10 cellular contexts compared by ENCODE assay signal in genomic region chr3:121855555-121855954, GRCh38. TPM values are rescaled to one million over a fixed set of nuclear protein-coding genes. Genes with fewer than 3 reads are reported as not detected.
DNase-seq lines count a peak whose midpoint lies in the region; ATAC-seq and TF ChIP-seq lines count a peak whose summit lies in the region.
"Had no signal": no experiment of that assay in that cellular context is flagged by ENCODE, and none has a peak within 500 bp of the region (broad histone marks: within the 10 kb centered on the region; RNA-seq: fewer than 3 reads in every experiment).

No MANE protein-coding gene starts in this region.

- H4K20me1 ChIP-seq in GM23338 (replicated peaks; ENCODE audit: insufficient read depth) (no peaks in the 10 kb centered on the region), hepatocyte (ENCODE audit: insufficient read depth, poor library complexity, severe bottlenecking) (no peaks in the 10 kb centered on the region)

- no peaks in the 10 kb centered on the region for H3K36me3 ChIP-seq in BJ (ENCODE audit: control insufficient read depth, insufficient read depth, low read length)
- H3K36me3 ChIP-seq in GM23338 (ENCODE audit: insufficient read depth) = no peaks in the 10 kb centered on the region
- no peaks in the 10 kb centered on the region for H3K36me3 ChIP-seq in hepatocyte (replicated peaks; ENCODE audit: insufficient read depth, low read depth)

- H3K27me3 ChIP-seq in BJ (ENCODE audit: control insufficient read depth, insufficient read depth, low read length) (no peaks in the 10 kb centered on the region), GM23338 (ENCODE audit: insufficient read depth) (no peaks in the 10 kb centered on the region), hepatocyte (no peaks in the 10 kb centered on the region)

- H3K9me2 ChIP-seq in GM23338 (ENCODE audit: insufficient read depth) = 0 out of 2 replicates have a peak, but pooled peaks cover 2% of the 10 kb centered on the region
- H3K9me2 ChIP-seq in hepatocyte (replicated peaks; ENCODE audit: insufficient read depth) = no peaks in the 10 kb centered on the region

- no peak overlapping the region for H2AFZ ChIP-seq in GM23338
- H2AFZ ChIP-seq in hepatocyte = no peak overlapping the region

- H3K27me3 Mint-ChIP-seq in GM23338 (ENCODE audit: insufficient read depth, low read depth, poor library complexity) = no peaks in the 10 kb centered on the region

- 32% methylated on average over 5 of the region's 5 CpGs for WGBS in hepatocyte (ENCODE audit: low lambda C conversion rate, missing lambda C conversion rate)

- H3K9me3 Mint-ChIP-seq in GM23338 = no peaks in the 10 kb centered on the region; the same call in 2 of the 3 replicates

- H3K4me1 ChIP-seq in GM23338 (ENCODE audit: insufficient read depth) (no peaks in the 10 kb centered on the region), hepatocyte (ENCODE audit: insufficient read depth) (no peaks in the 10 kb centered on the region)

- H3K4me2 ChIP-seq in GM23338 = no peak overlapping the region
- no peak overlapping the region for H3K4me2 ChIP-seq in hepatocyte

- H3K27ac ChIP-seq in GM23338 (ENCODE audit: low read depth) (no peak overlapping the region), RWPE1 (no peak overlapping the region), hepatocyte (no peak overlapping the region)
- H3K27ac ChIP-seq: SK-N-MC had no signal

- H3K4me3 ChIP-seq in BJ (ENCODE audit: low read depth, low read length) (no peak overlapping the region), GM23338 (no peak overlapping the region), hepatocyte (no peak overlapping the region)
- H3K4me3 ChIP-seq: SK-N-MC had no signal

- no peak overlapping the region for H3K27ac Mint-ChIP-seq in GM23338

- H3K79me2 ChIP-seq in GM23338 (replicated peaks; ENCODE audit: insufficient read depth) = no peaks in the 10 kb centered on the region
- H3K79me2 ChIP-seq in hepatocyte = no peaks in the 10 kb centered on the region

- H3K9me3 ChIP-seq in hepatocyte (ENCODE audit: low read depth) = no peaks in the 10 kb centered on the region

- ATAC-seq in GM23338 (peak; percentile 90), HG03039 (IDR thresholded peaks at IDR 0.05; ENCODE audit: unreplicated experiment) (no peak), HG02623 (IDR thresholded peaks at IDR 0.05; ENCODE audit: unreplicated experiment) (no peak)

- no peak overlapping the region for H3K4me3 Mint-ChIP-seq in GM23338

- no peaks in the 10 kb centered on the region for H3K4me1 Mint-ChIP-seq in GM23338

- H3K36me3 Mint-ChIP-seq in GM23338 (ENCODE audit: low read depth) = peaks cover 21% of the 10 kb centered on the region; the same call in 2 of the 3 replicates

- no peaks in the 10 kb centered on the region for H3F3A ChIP-seq in GM23338 (replicated peaks; ENCODE audit: low read depth)

- 0 out of 2 replicates have a peak, but pooled peaks have one; percentile 12 for TF ChIP-seq CTCF in BJ (IDR thresholded peaks at IDR 0.05; ENCODE audit: insufficient read depth, low read depth, low read length)
- peak; percentile 79 to 86 for TF ChIP-seq CTCF in GM23338 (conservative IDR thresholded peaks at IDR 0.05; ENCODE audit: low read depth in 2 of 2)
- TF ChIP-seq CTCF in RWPE1 (conservative IDR thresholded peaks at IDR 0.05; ENCODE audit: low read depth) = no peak
- peak; percentile 16 for TF ChIP-seq CTCF in hepatocyte (IDR thresholded peaks at IDR 0.05; ENCODE audit: poor library complexity)

- CTCF ChIA-PET in BJ (lab: Yijun Ruan, JAX) = no interaction called here
- CTCF ChIA-PET in RWPE1 (lab: Yijun Ruan, JAX) = no interaction called here

- POLR2A ChIA-PET in BJ (lab: Charles Lee) (no interaction called here), RWPE1 (lab: Yijun Ruan, JAX; ENCODE audit: low non-redundant PET) (no interaction called here)

- DNase-seq in BJ (ENCODE audit: low read depth) (no peak), GM23338 (ENCODE audit: low spot score) (peak; percentile 78), RWPE1 (ENCODE audit: low spot score) (peak; percentile 8), hepatocyte (ENCODE audit: low spot score) (peak; percentile 7), cerebellar nuclear complex (lab: John Stamatoyannopoulos, UW) (no peak), pons (ENCODE audit: low spot score) (no peak)
- DNase-seq: nucleus accumbens had no signal

TF ChIP-seq in GM23338, 12 proteins besides CTCF, POLR2A, EP300 and RAD21 (continues in another document):
- TF ChIP-seq CREB1 (CRISPR knock-in tag; IDR thresholded peaks at IDR 0.05; ENCODE audit: low read depth) (no peak), EZH2phosphoT487 (IDR thresholded peaks at IDR 0.05; ENCODE audit: unreplicated experiment) (no peak), ZNF114 (CRISPR knock-in tag; IDR thresholded peaks at IDR 0.05) (no peak), REST (IDR thresholded peaks at IDR 0.05; ENCODE audit: unreplicated experiment) (no peak)

RNA-seq across cellular contexts. Expression of gene EAF2, which starts 20.5 kb away (rescaled TPM):
- 0.40 and 0.70 TPM in 2 replicates for polyA plus RNA-seq in BJ (2011; rRNA removed)
- 0.57 TPM in 1 of 2 replicates, not detected in the other for polyA minus RNA-seq in BJ (2011; rRNA and poly(A)+ RNA removed)
- total RNA-seq in GM23338 (2014; rRNA removed; shearing (Covaris generic)) = 5.7 and 8.8 TPM in 2 replicates
- polyA plus RNA-seq in GM23338 (2016; fragmentation: Nextera tagmentation; extraction: Ambion mirVana) = 14.7 and 15.0 TPM in 2 replicates
- total RNA-seq in hepatocyte = 3.6 and 7.4 TPM in 2 replicates
- polyA plus RNA-seq in hepatocyte = 6.0 and 9.7 TPM in 2 replicates

RNA-seq across cellular contexts. Expression of gene IQCB1, which starts 20.7 kb away (rescaled TPM):
- polyA plus RNA-seq in BJ (2011; rRNA removed) (6.1 and 10.6 TPM in 2 replicates), GM23338 (2016; fragmentation: Nextera tagmentation; extraction: Ambion mirVana) (22.5 and 28.8 TPM in 2 replicates), hepatocyte (14.4 and 23.0 TPM in 2 replicates)
- polyA minus RNA-seq in BJ (2011; rRNA and poly(A)+ RNA removed) = 3.2 and 5.4 TPM in 2 replicates
- 31.8 and 39.0 TPM in 2 replicates for total RNA-seq in GM23338 (2014; rRNA removed; shearing (Covaris generic))
- total RNA-seq in hepatocyte = 21.8 and 24.1 TPM in 2 replicates

RNA-seq across cellular contexts. Expression of gene SLC15A2, which starts 38.6 kb away (rescaled TPM):
- 0.06 and 0.11 TPM in 2 replicates for polyA plus RNA-seq in BJ (2011; rRNA removed)
- polyA minus RNA-seq in BJ (2011; rRNA and poly(A)+ RNA removed) = 0.24 TPM in 1 of 2 replicates, not detected in the other
- 0.90 and 5.2 TPM in 2 replicates for total RNA-seq in GM23338 (2014; rRNA removed; shearing (Covaris generic))
- polyA plus RNA-seq in GM23338 (2016; fragmentation: Nextera tagmentation; extraction: Ambion mirVana) = 0.26 and 0.49 TPM in 2 replicates
- total RNA-seq in hepatocyte = 6.5 and 11.2 TPM in 2 replicates
- 5.4 and 5.8 TPM in 2 replicates for polyA plus RNA-seq in hepatocyte

Comparison
In these comparisons a context has a peak if more than half of its experiments do, and no peak if none do; other contexts are left out.
1. DNase-seq: peak in GM23338 (single experiment), RWPE1 (single experiment) and hepatocyte (single experiment); none in BJ (single experiment), cerebellar nuclear complex (0 of 2) and pons (single experiment).